ENCODE assay signal across 20 cellular contexts in genomic region chrX:67697452-67697851, GRCh38.
DNase-seq lines count a peak whose midpoint lies in the region; ATAC-seq, FAIRE-seq and TF ChIP-seq lines count a peak whose summit lies in the region.
"Had no signal": no experiment of that assay in that cellular context is flagged by ENCODE, and none has a peak within 500 bp of the region (broad histone marks: within the 10 kb centered on the region; RNA-seq: fewer than 3 reads in every experiment).

No MANE protein-coding gene starts in this region.

- intact Hi-C loops in PC-3 (cut with micrococcal nuclease) = no loop called here

- CTCF ChIA-PET in PC-3 (lab: Charles Lee) = no interaction called here

- TF ChIP-seq CTCF in KMS-11 (conservative IDR thresholded peaks at IDR 0.05; ENCODE audit: low read depth, low read length) = no peak
- no peak for TF ChIP-seq CTCF in astrocyte (IDR thresholded peaks at IDR 0.05; ENCODE audit: insufficient read depth, low read depth, low read length)
- TF ChIP-seq CTCF in PC-3 (conservative IDR thresholded peaks at IDR 0.05; ENCODE audit: low read depth, low read length) = no peak

- H2AFZ ChIP-seq in KMS-11 (ENCODE audit: low read depth) (no peak overlapping the region), astrocyte (ENCODE audit: low read depth, low read length) (no peak overlapping the region), PC-3 (ENCODE audit: low read length) (no peak overlapping the region)
- H2AFZ ChIP-seq: GM23338 had no signal

- H3F3A ChIP-seq in PC-3 (ENCODE audit: low read length, unreplicated experiment) = no peaks in the 10 kb centered on the region

- ATAC-seq in GM18867 (IDR thresholded peaks at IDR 0.05; ENCODE audit: unreplicated experiment) = peak; percentile 56
- no peak for ATAC-seq in HG03025 (IDR thresholded peaks at IDR 0.05; ENCODE audit: low FRiP score, unreplicated experiment)
- no peak for ATAC-seq in PC-3
- ATAC-seq: CD8-positive, alpha-beta T cell; GM23338; HCT116 had no signal

- no peaks in the 10 kb centered on the region for H3K9me3 ChIP-seq in astrocyte (ENCODE audit: insufficient read depth, low read depth, low read length)
- H3K9me3 ChIP-seq in PC-3 (ENCODE audit: low read length) = no peaks in the 10 kb centered on the region
- H3K9me3 ChIP-seq: BLaER1, Caco-2 had no signal

- H4K20me1 ChIP-seq in KMS-11 (ENCODE audit: insufficient read depth) (no peaks in the 10 kb centered on the region), astrocyte (ENCODE audit: insufficient read depth, low read length) (no peaks in the 10 kb centered on the region), PC-3 (ENCODE audit: low read length) (no peaks in the 10 kb centered on the region)
- H4K20me1 ChIP-seq: BLaER1 had no signal

- no peaks in the 10 kb centered on the region for H3K36me3 Mint-ChIP-seq in astrocyte (ENCODE audit: low read depth, unreplicated experiment)
- H3K36me3 Mint-ChIP-seq: CD4-positive, CD25-positive, alpha-beta regulatory T cell; CD8-positive, alpha-beta T cell had no signal

- POLR2A ChIA-PET in PC-3 (lab: Charles Lee; ENCODE audit: unreplicated experiment) = no interaction called here

- H3K79me2 ChIP-seq in KMS-11 (ENCODE audit: insufficient read depth, low read depth) = no peaks in the 10 kb centered on the region
- no peaks in the 10 kb centered on the region for H3K79me2 ChIP-seq in astrocyte (ENCODE audit: insufficient read depth, low read length)
- no peaks in the 10 kb centered on the region for H3K79me2 ChIP-seq in PC-3 (ENCODE audit: low read length)

- H3K27ac ChIP-seq in KMS-11 (no peak overlapping the region), astrocyte (ENCODE audit: low read depth, low read length) (no peak overlapping the region), PC-3 (ENCODE audit: low read length) (no peak overlapping the region)
- H3K27ac ChIP-seq: BLaER1, C4-2B had no signal

- no TSS peak for BruUV-seq in PC-3 (replicated peaks; lab: Mats Ljungman, UMichigan)

- H3K27me3 Mint-ChIP-seq in astrocyte (ENCODE audit: low read depth, unreplicated experiment) = no peaks in the 10 kb centered on the region
- H3K27me3 Mint-ChIP-seq: B cell; CD4-positive, CD25-positive, alpha-beta regulatory T cell had no signal

- no peak for DNase-seq in astrocyte (ENCODE audit: low read depth)
- DNase-seq in PC-3 = no peak
- no peak for DNase-seq in stimulated activated CD4-positive, alpha-beta T cell treated with anti-CD3 and anti-CD28 coated beads, Interleukin-4, amount 100 ng/mL, for 4 hours
- DNase-seq: CD4-positive, CD25-positive, alpha-beta regulatory T cell; CD8-positive, alpha-beta T cell; DMS153; DND-41; H9 had no signal

- H3K4me2 ChIP-seq in KMS-11 = peak overlapping the region; percentile 39; the same call in 1 of the 2 replicates
- H3K4me2 ChIP-seq in astrocyte (ENCODE audit: low read length) = no peak overlapping the region
- no peak overlapping the region for H3K4me2 ChIP-seq in PC-3 (ENCODE audit: low read length)
- H3K4me2 ChIP-seq: BLaER1, GM23338 had no signal

- H3K4me1 ChIP-seq in KMS-11 (ENCODE audit: low read depth, poor library complexity, severe bottlenecking) (peaks cover 60% of the 10 kb centered on the region), astrocyte (ENCODE audit: insufficient read depth, low read length) (peaks cover 3% of the 10 kb centered on the region), PC-3 (ENCODE audit: insufficient read depth, low read length) (no peaks in the 10 kb centered on the region)
- H3K4me1 ChIP-seq: Caco-2 had no signal

- H3K4me1 Mint-ChIP-seq in astrocyte (ENCODE audit: low read depth, unreplicated experiment) = peaks cover 18% of the 10 kb centered on the region
- H3K4me1 Mint-ChIP-seq: B cell; CD4-positive, CD25-positive, alpha-beta regulatory T cell; H9 had no signal

- no peak overlapping the region for H3K9ac ChIP-seq in KMS-11
- no peak overlapping the region for H3K9ac ChIP-seq in astrocyte (ENCODE audit: low read length)
- no peak overlapping the region for H3K9ac ChIP-seq in PC-3 (ENCODE audit: low read length)
- H3K9ac ChIP-seq: BLaER1 had no signal

- H3K4me3 Mint-ChIP-seq in astrocyte (ENCODE audit: unreplicated experiment) = no peak overlapping the region
- H3K4me3 Mint-ChIP-seq: B cell; CD4-positive, CD25-positive, alpha-beta regulatory T cell; CD8-positive, alpha-beta T cell; GM23338; H9 had no signal

- H3K27me3 ChIP-seq in KMS-11 (ENCODE audit: insufficient read depth, low read depth) = no peaks in the 10 kb centered on the region
- H3K27me3 ChIP-seq in astrocyte (ENCODE audit: insufficient read depth, low read length) = no peaks in the 10 kb centered on the region
- no peaks in the 10 kb centered on the region for H3K27me3 ChIP-seq in PC-3 (ENCODE audit: low read length)
- H3K27me3 ChIP-seq: BLaER1 had no signal

- FAIRE-seq in astrocyte (lab: Jason Lieb, UNC) = peak; percentile 89
- FAIRE-seq: A204.1, G401.6, GM12892 had no signal

- no peak overlapping the region for H3K4me3 ChIP-seq in KMS-11 (IDR thresholded peaks at IDR 0.05; ENCODE audit: insufficient read depth, low read depth, low read length)
- no peak overlapping the region for H3K4me3 ChIP-seq in astrocyte (ENCODE audit: insufficient read depth, low read depth, low read length)
- no peak overlapping the region for H3K4me3 ChIP-seq in PC-3 (ENCODE audit: low read length)
- H3K4me3 ChIP-seq: BLaER1, GM23338 had no signal

- no peaks in the 10 kb centered on the region for H3K9me2 ChIP-seq in PC-3 (replicated peaks; ENCODE audit: low read length)

- no peak overlapping the region for H3K27ac Mint-ChIP-seq in astrocyte (ENCODE audit: unreplicated experiment)
- H3K27ac Mint-ChIP-seq: B cell; CD4-positive, CD25-positive, alpha-beta regulatory T cell; CD8-positive, alpha-beta T cell; GM23338; H9 had no signal

- no peaks in the 10 kb centered on the region for H3K9me3 Mint-ChIP-seq in astrocyte (ENCODE audit: unreplicated experiment)
- H3K9me3 Mint-ChIP-seq: CD4-positive, CD25-positive, alpha-beta regulatory T cell; CD8-positive, alpha-beta T cell had no signal

- H3K36me3 ChIP-seq in KMS-11 (ENCODE audit: insufficient read depth) = no peaks in the 10 kb centered on the region
- H3K36me3 ChIP-seq in astrocyte (ENCODE audit: insufficient read depth, low read length) = no peaks in the 10 kb centered on the region
- H3K36me3 ChIP-seq in PC-3 (ENCODE audit: low read depth, low read length) = no peaks in the 10 kb centered on the region
